Comparison of ENCODE assay signal across 8 cellular contexts in the genomic region with DNA sequence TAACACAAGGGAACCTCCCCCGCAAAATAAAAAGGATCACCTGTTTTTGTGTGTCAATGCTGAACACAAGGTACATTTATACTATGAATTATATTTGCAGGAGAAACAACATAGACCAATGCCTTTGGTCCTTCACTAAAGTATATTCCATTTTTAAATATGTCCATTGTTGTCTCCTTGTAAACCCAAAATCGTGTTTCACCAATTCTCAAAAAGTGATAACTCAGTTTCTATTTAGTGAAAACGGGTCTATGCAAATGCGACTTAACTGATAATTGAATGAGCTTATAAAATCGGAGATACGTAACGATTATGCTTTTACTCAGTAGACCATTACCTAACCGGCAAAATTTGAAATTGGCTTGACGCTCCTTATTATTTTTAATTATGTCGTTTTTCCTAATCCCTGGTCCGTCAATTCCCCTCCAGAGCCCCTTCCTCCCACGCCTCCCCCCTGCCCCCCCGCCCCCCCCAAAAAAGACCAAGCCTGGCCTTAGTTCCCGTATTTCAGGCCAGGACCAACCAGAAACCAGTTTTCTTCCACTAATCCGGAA. TPM values are rescaled to one million over a fixed set of nuclear protein-coding genes. Genes with fewer than 3 reads are reported as not detected.
DNase-seq lines count a peak whose midpoint lies in the region; ATAC-seq and TF ChIP-seq lines count a peak whose summit lies in the region.

No MANE protein-coding gene starts in this region.

- in situ Hi-C loops in GM23248 (cut with MboI), result no loop called here

- peak; percentile 1 for DNase-seq in GM23248
- DNase-seq in OCI-LY7 (ENCODE audit: low spot score), result no peak
- no peak for DNase-seq in endothelial cell (ENCODE audit: low spot score)
- peak; percentile 79 for DNase-seq in osteoblast (ENCODE audit: insufficient read length, low spot score, missing footprints)
- DNase-seq in activated effector memory CD4-positive, alpha-beta T cell treated with anti-CD3 and anti-CD28 coated beads, Interleukin-2, amount 50 U/mL, for 16 hours, result no peak
- no peak for DNase-seq in T1000 (lab: John Stamatoyannopoulos, UW)

- H3K4me2 ChIP-seq in GM23248 (ENCODE audit: unreplicated experiment), result peak overlapping the region; percentile 75
- peak overlapping the region; percentile 64 for H3K4me2 ChIP-seq in OCI-LY7 (ENCODE audit: low read length)
- H3K4me2 ChIP-seq in osteoblast (ENCODE audit: insufficient read depth, low read length), result peak overlapping the region; percentile 83

- H3K4me3 ChIP-seq in GM23248 (peak overlapping the region; percentile 87), OCI-LY7 (ENCODE audit: low read depth, low read length, poor library complexity, severe bottlenecking) (peak overlapping the region; percentile 92), osteoblast (ENCODE audit: insufficient read depth, low read length) (peak overlapping the region; percentile 81)

- TF ChIP-seq CTCF in OCI-LY7 (conservative IDR thresholded peaks at IDR 0.05; ENCODE audit: low read length) (no peak), endothelial cell (IDR thresholded peaks at IDR 0.05; ENCODE audit: unreplicated experiment) (no peak), osteoblast (IDR thresholded peaks at IDR 0.05; ENCODE audit: extremely low read depth, low read depth, low read length) (no peak)

- H3K4me3 Mint-ChIP-seq in endothelial cell (ENCODE audit: unreplicated experiment), result peak overlapping the region; percentile 95

- H3K4me1 ChIP-seq in GM23248 (ENCODE audit: insufficient read depth), result no peaks in the 10 kb centered on the region
- H3K4me1 ChIP-seq in OCI-LY7 (ENCODE audit: insufficient read depth, low read length, poor library complexity, severe bottlenecking), result peaks cover 33% of the 10 kb centered on the region
- no peaks in the 10 kb centered on the region for H3K4me1 ChIP-seq in osteoblast (ENCODE audit: insufficient read depth, low read length)

- peaks cover 5% of the 10 kb centered on the region for H3K27me3 Mint-ChIP-seq in endothelial cell (ENCODE audit: unreplicated experiment)

- H3K9me2 ChIP-seq in GM23248 (ENCODE audit: insufficient read depth), result no peaks in the 10 kb centered on the region
- no peaks in the 10 kb centered on the region for H3K9me2 ChIP-seq in OCI-LY7 (ENCODE audit: insufficient read depth, low read length)

- peak overlapping the region; percentile 72 for H3K27ac ChIP-seq in GM23248
- peak overlapping the region; percentile 78 for H3K27ac ChIP-seq in OCI-LY7 (ENCODE audit: low read depth, low read length, poor library complexity, severe bottlenecking)
- peak overlapping the region; percentile 3 for H3K27ac ChIP-seq in osteoblast (ENCODE audit: low read depth, low read length)

- H3K79me2 ChIP-seq in GM23248 (ENCODE audit: insufficient read depth) (peaks cover 47% of the 10 kb centered on the region), OCI-LY7 (ENCODE audit: insufficient read depth, low read depth, low read length) (peaks cover 59% of the 10 kb centered on the region), osteoblast (ENCODE audit: insufficient read depth, low read length) (peaks cover 27% of the 10 kb centered on the region)

- H3K36me3 ChIP-seq in GM23248 (ENCODE audit: low read depth), result no peaks in the 10 kb centered on the region
- H3K36me3 ChIP-seq in OCI-LY7 (ENCODE audit: insufficient read depth, low read length), result peaks cover 6% of the 10 kb centered on the region; the same call in 1 of the 2 replicates
- no peaks in the 10 kb centered on the region for H3K36me3 ChIP-seq in osteoblast (ENCODE audit: insufficient read depth, low read length)

- intact Hi-C loops in OCI-LY7 (cut with micrococcal nuclease; ENCODE audit: unreplicated experiment), result loop anchor here (5.0 kb wide), 1 partner anchor 395 kb away; the partner anchor contains the start of genes HMGN5 and SH3BGRL

- no peaks in the 10 kb centered on the region for H3K36me3 Mint-ChIP-seq in endothelial cell (ENCODE audit: low read depth, unreplicated experiment)

- H3K27me3 ChIP-seq in GM23248 (replicated peaks; ENCODE audit: insufficient read depth) (no peaks in the 10 kb centered on the region), osteoblast (ENCODE audit: insufficient read depth, low read length) (no peaks in the 10 kb centered on the region)

- H3K27ac Mint-ChIP-seq in endothelial cell (ENCODE audit: unreplicated experiment), result peak overlapping the region; percentile 90

- no peaks in the 10 kb centered on the region for H3K9me3 Mint-ChIP-seq in endothelial cell (ENCODE audit: unreplicated experiment)

- no peaks in the 10 kb centered on the region for H3K9me3 ChIP-seq in GM23248 (ENCODE audit: low read depth)
- H3K9me3 ChIP-seq in OCI-LY7 (ENCODE audit: low read length), result no peaks in the 10 kb centered on the region
- H3K9me3 ChIP-seq in osteoblast (ENCODE audit: low read depth, low read length), result no peaks in the 10 kb centered on the region

- H3K4me1 Mint-ChIP-seq in endothelial cell (ENCODE audit: unreplicated experiment), result no peaks in the 10 kb centered on the region

- no peaks in the 10 kb centered on the region for H4K20me1 ChIP-seq in GM23248 (ENCODE audit: insufficient read depth)
- H4K20me1 ChIP-seq in OCI-LY7 (ENCODE audit: insufficient read depth, low read length), result no peaks in the 10 kb centered on the region
- H4K20me1 ChIP-seq in osteoblast (ENCODE audit: insufficient read depth, low read length), result no peaks in the 10 kb centered on the region

- POLR2A ChIA-PET in OCI-LY7 (lab: Charles Lee), result interaction anchor here (0.6 to 2.8 kb wide), 7 partner anchors 9 to 541 kb away, joined by 3 to 13 read pairs (median 3); partner anchors contain the start of genes HMGN5 and SH3BGRL

- peak overlapping the region; percentile 79 for H3K9ac ChIP-seq in GM23248

- H2AFZ ChIP-seq in GM23248, result peak overlapping the region; percentile 94
- peak overlapping the region; percentile 50; the same call in 1 of the 2 replicates for H2AFZ ChIP-seq in OCI-LY7 (ENCODE audit: low read length)
- peak overlapping the region; percentile 13 for H2AFZ ChIP-seq in osteoblast (ENCODE audit: low read length)

- ATAC-seq in HG03175 (IDR thresholded peaks at IDR 0.05; ENCODE audit: unreplicated experiment) (no peak), GM18511 (IDR thresholded peaks at IDR 0.05; ENCODE audit: unreplicated experiment) (no peak)

- CTCF ChIA-PET in OCI-LY7 (lab: Charles Lee; ENCODE audit: unreplicated experiment), result interaction anchor here (1.0 kb wide), 1 partner anchor 393 kb away, joined by 3 read pairs; the partner anchor contains the start of gene HMGN5

- 0 to 3% methylated on average over 9 to 15 of the region's 15 CpGs for WGBS in GM23248 (ENCODE audit: low coverage in 1 of 2, low lambda C conversion rate in 2 of 2, missing lambda C conversion rate in 2 of 2), 2 experiments

- H3F3A ChIP-seq in GM23248 (ENCODE audit: insufficient read depth), result no peaks in the 10 kb centered on the region

- TSS peak; percentile 58 for BruUV-seq in OCI-LY7 (replicated peaks; lab: Mats Ljungman, UMichigan)

RNA-seq across cellular contexts. Expression of gene BRWD3, which starts 2.0 kb away (rescaled TPM):
- 3.2 and 4.3 TPM in 2 replicates for total RNA-seq in GM23248 (2014; rRNA removed; shearing (Covaris generic))
- 0.62 and 0.86 TPM in 2 replicates for polyA plus RNA-seq in GM23248 (2016; fragmentation: Nextera tagmentation; extraction: Ambion mirVana)
- 11.7 and 12.6 TPM in 2 replicates for total RNA-seq in OCI-LY7 (2014; rRNA removed; shearing (Covaris generic))
- total RNA-seq in OCI-LY7 (2022) (26.1 and 29.4 TPM in 2 replicates), endothelial cell (ENCODE audit: unreplicated experiment) (51.1 TPM), osteoblast (12.4 and 18.5 TPM in 2 replicates)

Comparison
In these comparisons a context has a peak if more than half of its experiments do, and no peak if none do; other contexts are left out.
1. DNase-seq: peak in GM23248 (single experiment) and osteoblast (single experiment); none in OCI-LY7 (single experiment), endothelial cell (single experiment), activated effector memory CD4-positive, alpha-beta T cell treated with anti-CD3 and anti-CD28 coated beads, Interleukin-2, amount 50 U/mL, for 16 hours (single experiment) and T1000 (single experiment).
2. H2AFZ ChIP-seq: peak in every context shown above with its lines; median percentile 94 in GM23248; 50 in OCI-LY7; 13 in osteoblast.
3. H3K27ac ChIP-seq: peak in every context shown above with its lines; median percentile 78 in OCI-LY7; 72 in GM23248; 3 in osteoblast.
4. Peak in every context shown above with its lines, with median percentiles within 50 percentile points of each other: H3K4me2 ChIP-seq and H3K4me3 ChIP-seq.